9 cellular contexts compared by ENCODE assay signal in genomic region chr9:111704503-111704902, GRCh38.
"Had no signal": no experiment of that assay in that cellular context is flagged by ENCODE, and none has a peak within 500 bp of the region (broad histone marks: within the 10 kb centered on the region; RNA-seq: fewer than 3 reads in every experiment).

No MANE protein-coding gene starts in this region.

- H2AFZ ChIP-seq: GM23248 had no signal

- ATAC-seq: HCT116, HepG2 had no signal

- H3K4me3 ChIP-seq: GM23248 had no signal

- FAIRE-seq: HepG2 had no signal

- H3K4me2 ChIP-seq: KMS-11 had no signal

- H3K9ac ChIP-seq: GM23248, KMS-11 had no signal

- DNase-seq: GM23248, GOT3, H9, HFFc6, KBM-7 had no signal

- H3K27ac ChIP-seq: GM23248, HL-60, KMS-11 had no signal
